In genomic region chr1:101055623-101056022, GRCh38 we compare ENCODE assay signal across 21 cellular contexts. TPM values are rescaled to one million over a fixed set of nuclear protein-coding genes. Genes with fewer than 3 reads are reported as not detected.
A peak's percentile ranks its signal among the peaks of the same experiment; 100 is the strongest.
DNase-seq lines count a peak whose midpoint lies in the region; ATAC-seq and TF ChIP-seq lines count a peak whose summit lies in the region.
"Had no signal": no experiment of that assay in that cellular context is flagged by ENCODE, and none has a peak within 500 bp of the region (broad histone marks: within the 10 kb centered on the region; RNA-seq: fewer than 3 reads in every experiment).

No MANE protein-coding gene starts in this region.

- H3K9me3 ChIP-seq in mammary epithelial cell (replicated peaks; ENCODE audit: insufficient read depth, low read length) (no peaks in the 10 kb centered on the region), breast epithelium (no peaks in the 10 kb centered on the region)
- H3K9me3 ChIP-seq: BE2C had no signal

- peak; percentile 9 for DNase-seq in mammary epithelial cell
- DNase-seq in breast epithelium (ENCODE audit: low spot score in 2 of 2), result no peak
- no peak for DNase-seq in activated B cell treated with CpG ODN at 0.5 μM for 24 hours
- no peak for DNase-seq in memory B cell (ENCODE audit: low spot score in 2 of 2)
- DNase-seq in activated naive CD4-positive, alpha-beta T cell treated with Interleukin-2 at 50 U/mL for 16 hours, result no peak
- no peak for DNase-seq in NCI-H1417 treated with DMSO at 0.1 percent for 48 hours (lab: John Stamatoyannopoulos, UW)
- no peak for DNase-seq in activated CD4-positive, alpha-beta T cell treated with anti-CD3 and anti-CD28 coated beads, Interleukin-2, amount 50 U/mL, for 4 hours
- DNase-seq: BE2C; CD4-positive, alpha-beta T cell; CD8-positive, alpha-beta memory T cell; DMS 273 treated with DMSO at 0.1 percent for 48 hours; DMS79; EL; GDM1; GM23248; H7; HCEC 1CT had no signal

- no peak overlapping the region for H3K27ac ChIP-seq in mammary epithelial cell (ENCODE audit: insufficient read depth, low read depth, low read length)
- H3K27ac ChIP-seq in breast epithelium, result no peak overlapping the region
- H3K27ac ChIP-seq: 22Rv1; BLaER1 treated with 17β-estradiol and CSF1 and Interleukin-3, amounts not matched to agents 10 nM and 100 nM; GM23248 had no signal

- ATAC-seq in activated B cell treated with CpG ODN at 0.5 μM for 24 hours (ENCODE audit: low read depth) (no peak), memory B cell (ENCODE audit: low read depth) (no peak)
- no peak for ATAC-seq in stimulated activated memory B cell treated with anti-CD40 and anti-IgM and Interleukin-4, amounts not matched to agents 10 μg/mL and 1 μg/mL and 100 μg/mL, for 72 hours

- dilution Hi-C loops in mammary epithelial cell (cut with HindIII; ENCODE audit: low sequenced_read_pairs), result no loop called here

- H3K4me3 Mint-ChIP-seq in activated B cell treated with CpG ODN at 0.5 μM for 24 hours (no peak overlapping the region), memory B cell (no peak overlapping the region)
- no peak overlapping the region for H3K4me3 Mint-ChIP-seq in stimulated activated memory B cell treated with anti-CD40 and anti-IgM and Interleukin-4, amounts not matched to agents 10 μg/mL and 1 μg/mL and 100 μg/mL, for 72 hours
- H3K4me3 Mint-ChIP-seq: CD14-positive monocyte; CD4-positive, alpha-beta T cell; CD8-positive, alpha-beta memory T cell had no signal

- no peak overlapping the region for H3K4me2 ChIP-seq in mammary epithelial cell (ENCODE audit: insufficient read depth, low read depth, low read length)
- H3K4me2 ChIP-seq: BLaER1 treated with 17β-estradiol and CSF1 and Interleukin-3, amounts not matched to agents 10 nM and 100 nM had no signal

- H3K27ac Mint-ChIP-seq in activated B cell treated with CpG ODN at 0.5 μM for 24 hours (peak overlapping the region; percentile 56), memory B cell (peak overlapping the region; percentile 10)
- peak overlapping the region; percentile 13 for H3K27ac Mint-ChIP-seq in stimulated activated memory B cell treated with anti-CD40 and anti-IgM and Interleukin-4, amounts not matched to agents 10 μg/mL and 1 μg/mL and 100 μg/mL, for 72 hours
- H3K27ac Mint-ChIP-seq: CD14-positive monocyte; CD4-positive, alpha-beta T cell had no signal

- no peaks in the 10 kb centered on the region for H3K27me3 ChIP-seq in mammary epithelial cell (ENCODE audit: insufficient read depth, low read length)
- no peaks in the 10 kb centered on the region for H3K27me3 ChIP-seq in breast epithelium
- H3K27me3 ChIP-seq: BE2C; BLaER1 treated with 17β-estradiol and CSF1 and Interleukin-3, amounts not matched to agents 10 nM and 100 nM had no signal

- peaks cover 10% of the 10 kb centered on the region for H3K36me3 Mint-ChIP-seq in activated B cell treated with CpG ODN at 0.5 μM for 24 hours (ENCODE audit: low read depth)
- H3K36me3 Mint-ChIP-seq in memory B cell, result peaks cover 18% of the 10 kb centered on the region
- peaks cover 40% of the 10 kb centered on the region for H3K36me3 Mint-ChIP-seq in stimulated activated memory B cell treated with anti-CD40 and anti-IgM and Interleukin-4, amounts not matched to agents 10 μg/mL and 1 μg/mL and 100 μg/mL, for 72 hours

- no peak overlapping the region for H3K9ac ChIP-seq in mammary epithelial cell (ENCODE audit: insufficient read depth, low read length)
- H3K9ac ChIP-seq: BLaER1 treated with 17β-estradiol and CSF1 and Interleukin-3, amounts not matched to agents 10 nM and 100 nM; GM23248 had no signal

- intact Hi-C loops in mammary epithelial cell (cut with micrococcal nuclease) (no loop called here), breast epithelium (cut with DNase I; ENCODE audit: low total_unique reads) (no loop called here), activated B cell treated with CpG ODN at 0.5 μM for 24 hours (cut with micrococcal nuclease) (no loop called here)

- no peaks in the 10 kb centered on the region for H3K36me3 ChIP-seq in mammary epithelial cell (ENCODE audit: insufficient read depth, low read length)
- H3K36me3 ChIP-seq in breast epithelium, result no peaks in the 10 kb centered on the region
- H3K36me3 ChIP-seq: BE2C had no signal

- no peaks in the 10 kb centered on the region for H3K79me2 ChIP-seq in mammary epithelial cell (ENCODE audit: insufficient read depth, low read length)

- TF ChIP-seq POLR2A in breast epithelium (IDR thresholded peaks at IDR 0.05), result no peak

- BruUV-seq in mammary epithelial cell (replicated peaks; lab: Mats Ljungman, UMichigan), result no TSS peak

- CTCF ChIA-PET in mammary epithelial cell (lab: Charles Lee; ENCODE audit: low non-redundant PET), result no interaction called here
- CTCF ChIA-PET in activated B cell treated with CpG ODN at 0.5 μM for 24 hours (lab: Charles Lee), result interaction anchor here (0.7 kb wide), 1 partner anchor 128 kb away, joined by 3 read pairs; no protein-coding TSS in a partner anchor

- peaks cover 60% of the 10 kb centered on the region for H3K4me1 Mint-ChIP-seq in activated B cell treated with CpG ODN at 0.5 μM for 24 hours
- H3K4me1 Mint-ChIP-seq in memory B cell, result peaks cover 34% of the 10 kb centered on the region
- H3K4me1 Mint-ChIP-seq in stimulated activated memory B cell treated with anti-CD40 and anti-IgM and Interleukin-4, amounts not matched to agents 10 μg/mL and 1 μg/mL and 100 μg/mL, for 72 hours, result peaks cover 39% of the 10 kb centered on the region
- H3K4me1 Mint-ChIP-seq: CD14-positive monocyte had no signal

- H3K9me3 Mint-ChIP-seq in activated B cell treated with CpG ODN at 0.5 μM for 24 hours (no peaks in the 10 kb centered on the region), memory B cell (no peaks in the 10 kb centered on the region)
- no peaks in the 10 kb centered on the region for H3K9me3 Mint-ChIP-seq in stimulated activated memory B cell treated with anti-CD40 and anti-IgM and Interleukin-4, amounts not matched to agents 10 μg/mL and 1 μg/mL and 100 μg/mL, for 72 hours
- H3K9me3 Mint-ChIP-seq: CD14-positive monocyte; CD4-positive, alpha-beta T cell; CD8-positive, alpha-beta memory T cell had no signal

- H4K20me1 ChIP-seq in mammary epithelial cell (ENCODE audit: insufficient read depth, low read length), result no peaks in the 10 kb centered on the region
- H4K20me1 ChIP-seq: BLaER1 treated with 17β-estradiol and CSF1 and Interleukin-3, amounts not matched to agents 10 nM and 100 nM had no signal

- no peaks in the 10 kb centered on the region for H3K4me1 ChIP-seq in mammary epithelial cell (ENCODE audit: insufficient read depth, low read length)
- no peaks in the 10 kb centered on the region for H3K4me1 ChIP-seq in breast epithelium

- no peak overlapping the region for H2AFZ ChIP-seq in mammary epithelial cell (ENCODE audit: low read depth, low read length)
- H2AFZ ChIP-seq: GM23248 had no signal

- H3K4me3 ChIP-seq in mammary epithelial cell (replicated peaks in 1 of 3; ENCODE audit: insufficient read depth in 1 of 3, low read depth in 2 of 3, low read length in 3 of 3) (no peak overlapping the region), breast epithelium (no peak overlapping the region)
- H3K4me3 ChIP-seq: BLaER1 treated with 17β-estradiol and CSF1 and Interleukin-3, amounts not matched to agents 10 nM and 100 nM; GM23248 had no signal

- H3K27me3 Mint-ChIP-seq in activated B cell treated with CpG ODN at 0.5 μM for 24 hours (no peaks in the 10 kb centered on the region), memory B cell (no peaks in the 10 kb centered on the region)
- no peaks in the 10 kb centered on the region for H3K27me3 Mint-ChIP-seq in stimulated activated memory B cell treated with anti-CD40 and anti-IgM and Interleukin-4, amounts not matched to agents 10 μg/mL and 1 μg/mL and 100 μg/mL, for 72 hours
- H3K27me3 Mint-ChIP-seq: CD4-positive, alpha-beta T cell had no signal

- POLR2A ChIA-PET in activated B cell treated with CpG ODN at 0.5 μM for 24 hours (lab: Charles Lee), result no interaction called here

- in situ Hi-C loops in mammary epithelial cell (cut with MboI; ENCODE audit: low sequenced_read_pairs in 2 of 2), result no loop called here

- TF ChIP-seq CTCF in mammary epithelial cell (conservative IDR thresholded peaks at IDR 0.05 in 1 of 2, IDR thresholded peaks at IDR 0.05 in 1 of 2; ENCODE audit: extremely low read depth in 1 of 2, insufficient read depth in 1 of 2, low read depth in 1 of 2, low read length in 2 of 2) (no peak), breast epithelium (IDR thresholded peaks at IDR 0.05) (no peak), activated B cell treated with CpG ODN at 0.5 μM for 24 hours (IDR thresholded peaks at IDR 0.05) (no peak)

RNA-seq across cellular contexts. Expression of gene DPH5, which starts 30.0 kb away (rescaled TPM):
- total RNA-seq in mammary epithelial cell, result 10 to 100 TPM; 21.2 to 47.0 TPM
- polyA plus RNA-seq in mammary epithelial cell, result 33.9 TPM
- polyA minus RNA-seq in mammary epithelial cell, result 13.3 TPM
- 10 to 100 TPM; 19.2 to 26.1 (median 25.9) TPM for total RNA-seq in breast epithelium
- total RNA-seq in activated B cell treated with CpG ODN at 0.5 μM for 24 hours, result 45.2 and 51.9 TPM in 2 replicates
